Comparison of ENCODE assay signal across 16 cellular contexts in genomic region chr2:23508066-23508390, GRCh38.
DNase-seq lines count a peak whose midpoint lies in the region; TF ChIP-seq lines count a peak whose summit lies in the region.
"Had no signal": no experiment of that assay in that cellular context is flagged by ENCODE, and none has a peak within 500 bp of the region (broad histone marks: within the 10 kb centered on the region; RNA-seq: fewer than 3 reads in every experiment).

No MANE protein-coding gene starts in this region.

- H3K79me2 ChIP-seq in trophoblast cell (ENCODE audit: control insufficient read depth, insufficient read depth, low read length, poor library complexity) (no peaks in the 10 kb centered on the region), neural progenitor cell (ENCODE audit: low read depth) (no peaks in the 10 kb centered on the region)

- peaks cover 72% of the 10 kb centered on the region for H3K4me1 Mint-ChIP-seq in neural progenitor cell

- no CpG with 5 or more reads among the region's 3 CpGs for WGBS in trophoblast cell (ENCODE audit: extremely low coverage, insufficient coverage, insufficient read length)

- H2AK5ac ChIP-seq in trophoblast cell (ENCODE audit: low read length), result no peak overlapping the region

- H3K4me1 ChIP-seq in trophoblast cell (ENCODE audit: control insufficient read depth in 1 of 2, insufficient read depth in 2 of 2, low read length in 2 of 2) (peaks cover 22 to 31% of the 10 kb centered on the region in 2 experiments), neural progenitor cell (peaks cover 25% of the 10 kb centered on the region)
- H3K4me1 ChIP-seq: A549 had no signal

- peaks cover 1% of the 10 kb centered on the region for H3K36me3 Mint-ChIP-seq in neural progenitor cell
- H3K36me3 Mint-ChIP-seq: IgD-negative memory B cell had no signal

- no peak overlapping the region for H3K27ac Mint-ChIP-seq in neural progenitor cell
- H3K27ac Mint-ChIP-seq: CD4-positive, alpha-beta T cell; GM23338; IgD-negative memory B cell had no signal

- no peaks in the 10 kb centered on the region for H3F3A ChIP-seq in neural progenitor cell (ENCODE audit: low read depth)

- H3K36me3 ChIP-seq in trophoblast cell (ENCODE audit: control insufficient read depth in 1 of 2, insufficient read depth in 2 of 2, low read length in 2 of 2) (no peaks in the 10 kb centered on the region), neural progenitor cell (no peaks in the 10 kb centered on the region)
- H3K36me3 ChIP-seq: BLaER1 had no signal

- H4K8ac ChIP-seq in trophoblast cell (ENCODE audit: low read depth, low read length), result no peak overlapping the region

- peaks cover 4% of the 10 kb centered on the region for H3K79me1 ChIP-seq in trophoblast cell (ENCODE audit: low read length)

- H3K4me3 Mint-ChIP-seq in neural progenitor cell, result no peak overlapping the region
- H3K4me3 Mint-ChIP-seq: CD4-positive, alpha-beta T cell; GM23338; H9 had no signal

- H3K4me3 ChIP-seq in HL-60 (replicated peaks; ENCODE audit: insufficient read depth, low read length) (no peak overlapping the region), trophoblast cell (ENCODE audit: low read depth, low read length) (no peak overlapping the region), neural progenitor cell (no peak overlapping the region)
- H3K4me3 ChIP-seq: A549, BLaER1, GM23338 had no signal

- H3K9ac ChIP-seq in trophoblast cell (ENCODE audit: low read length) (no peak overlapping the region), neural progenitor cell (no peak overlapping the region)
- H3K9ac ChIP-seq: BLaER1 had no signal

- H2BK12ac ChIP-seq in trophoblast cell (ENCODE audit: low read length), result no peak overlapping the region

- DNase-seq in HL-60 (ENCODE audit: low read depth in 1 of 2, low spot score in 1 of 2), result peak; percentile 59 to 63
- peak; percentile 51 for DNase-seq in SKM-1 (lab: John Stamatoyannopoulos, UW; ENCODE audit: unreplicated experiment)
- DNase-seq in iris pigment epithelial cell (ENCODE audit: low read depth), result peak; percentile 48
- DNase-seq in trophoblast cell, result no peak
- DNase-seq in neural progenitor cell (ENCODE audit: low spot score), result no peak
- DNase-seq in H4 (ENCODE audit: low spot score), result no peak
- no peak for DNase-seq in CD1c-positive myeloid dendritic cell (ENCODE audit: extremely low spot score)
- no peak for DNase-seq in stimulated activated CD4-positive, alpha-beta T cell treated with anti-CD3 and anti-CD28 coated beads, Interleukin-1b, Interleukin-23, amount 100 ng/mL, for 48 hours
- DNase-seq: Calu3; CD4-positive, alpha-beta T cell; DMS 273 treated with DMSO at 0.1 percent for 48 hours; H9 had no signal

- TF ChIP-seq CTCF in HL-60 (IDR thresholded peaks at IDR 0.05; ENCODE audit: insufficient read depth, low read length) (no peak), neural progenitor cell (IDR thresholded peaks at IDR 0.05) (no peak)

- H3K4me2 ChIP-seq in trophoblast cell (ENCODE audit: low read length), result no peak overlapping the region
- H3K4me2 ChIP-seq in neural progenitor cell, result no peak overlapping the region
- H3K4me2 ChIP-seq: A549, BLaER1, GM23338 had no signal

- H3K14ac ChIP-seq in trophoblast cell (ENCODE audit: low read length), result no peak overlapping the region

- peaks cover 2% of the 10 kb centered on the region for H3K27me3 Mint-ChIP-seq in neural progenitor cell (ENCODE audit: insufficient read depth, low read depth)
- H3K27me3 Mint-ChIP-seq: CD4-positive, alpha-beta T cell; IgD-negative memory B cell had no signal

- no peaks in the 10 kb centered on the region for H3K27me3 ChIP-seq in HL-60 (ENCODE audit: insufficient read depth, poor library complexity, severe bottlenecking)
- no peaks in the 10 kb centered on the region for H3K27me3 ChIP-seq in trophoblast cell (ENCODE audit: insufficient read depth, low read length)
- no peaks in the 10 kb centered on the region for H3K27me3 ChIP-seq in neural progenitor cell
- H3K27me3 ChIP-seq: BLaER1 had no signal

- H3K23ac ChIP-seq in trophoblast cell (ENCODE audit: low read length), result no peak overlapping the region

- no peak overlapping the region for H4K91ac ChIP-seq in trophoblast cell (ENCODE audit: low read depth, low read length)

- H2AFZ ChIP-seq in trophoblast cell (ENCODE audit: insufficient read depth, low read length, poor library complexity), result no peak overlapping the region
- no peak overlapping the region for H2AFZ ChIP-seq in neural progenitor cell (replicated peaks)
- H2AFZ ChIP-seq: GM23338 had no signal

- H2BK5ac ChIP-seq in trophoblast cell (ENCODE audit: low read depth, low read length, poor library complexity), result no peak overlapping the region

- H3K9me3 Mint-ChIP-seq in neural progenitor cell, result no peaks in the 10 kb centered on the region
- H3K9me3 Mint-ChIP-seq: CD4-positive, alpha-beta T cell; GM23338; H9; IgD-negative memory B cell had no signal

- H3K27ac ChIP-seq in HL-60 (replicated peaks), result peak overlapping the region; percentile 12; the same call in 1 of the 2 replicates
- no peak overlapping the region for H3K27ac ChIP-seq in trophoblast cell (ENCODE audit: low read depth, low read length)
- no peak overlapping the region for H3K27ac ChIP-seq in neural progenitor cell
- H3K27ac ChIP-seq: A549, BLaER1 had no signal

- H3K4ac ChIP-seq in trophoblast cell (ENCODE audit: low read depth, low read length), result no peak overlapping the region

- H4K20me1 ChIP-seq in neural progenitor cell (ENCODE audit: low read depth), result peaks cover 4% of the 10 kb centered on the region
- H4K20me1 ChIP-seq: BLaER1 had no signal

- no peak overlapping the region for H4K12ac ChIP-seq in trophoblast cell (ENCODE audit: low read depth, low read length)

- H3K18ac ChIP-seq in trophoblast cell (ENCODE audit: low read length), result peak overlapping the region; percentile 27

- H2BK120ac ChIP-seq in trophoblast cell (ENCODE audit: insufficient read depth, low read length, poor library complexity), result no peak overlapping the region

- H3K9me3 ChIP-seq in trophoblast cell (ENCODE audit: insufficient read depth, low read depth, low read length), result no peaks in the 10 kb centered on the region
- no peaks in the 10 kb centered on the region for H3K9me3 ChIP-seq in neural progenitor cell (ENCODE audit: low read depth)
- H3K9me3 ChIP-seq: A549, BLaER1 had no signal

Comparison
In these comparisons a context has a peak if more than half of its experiments do, and no peak if none do; other contexts are left out.
1. DNase-seq: peak in HL-60 (2 of 2), SKM-1 (single experiment) and iris pigment epithelial cell (single experiment); none in trophoblast cell (0 of 2), neural progenitor cell (single experiment), H4 (single experiment), CD1c-positive myeloid dendritic cell (single experiment) and stimulated activated CD4-positive, alpha-beta T cell treated with anti-CD3 and anti-CD28 coated beads, Interleukin-1b, Interleukin-23, amount 100 ng/mL, for 48 hours (single experiment).